In genomic region chr11:58928082-58928574, GRCh38 we compare ENCODE assay signal across 10 cellular contexts. TPM values are rescaled to one million over a fixed set of nuclear protein-coding genes. Genes with fewer than 3 reads are reported as not detected.
DNase-seq lines count a peak whose midpoint lies in the region; ATAC-seq, FAIRE-seq and TF ChIP-seq lines count a peak whose summit lies in the region.
"Had no signal": no experiment of that assay in that cellular context is flagged by ENCODE, and none has a peak within 500 bp of the region (broad histone marks: within the 10 kb centered on the region; RNA-seq: fewer than 3 reads in every experiment).

No MANE protein-coding gene starts in this region.

- H3K4me1 ChIP-seq in hepatocyte (ENCODE audit: insufficient read depth) (peaks cover 31% of the 10 kb centered on the region), pancreas (peaks cover 0 to 16% (median 0%) of the 10 kb centered on the region in 3 donors), esophagus muscularis mucosa (peaks cover 3 to 9% (median 7%) of the 10 kb centered on the region in 4 donors)

- H2AFZ ChIP-seq in hepatocyte = peak overlapping the region; percentile 16

- H3K27me3 ChIP-seq in hepatocyte (no peaks in the 10 kb centered on the region), pancreas (no peaks in the 10 kb centered on the region), esophagus muscularis mucosa (peaks cover 0 to 28% (median 0%) of the 10 kb centered on the region in 4 donors)

- H3K4me3 ChIP-seq in hepatocyte (no peak overlapping the region), pancreas (peak overlapping the region in 2 of 4 donors; percentile 32 to 34), esophagus muscularis mucosa (peak overlapping the region in 1 of 4 donors; percentile 9)

- peak overlapping the region; percentile 73 for H3K4me2 ChIP-seq in hepatocyte
- H3K4me2 ChIP-seq: KMS-11 had no signal

- peak; percentile 7 for DNase-seq in EH (ENCODE audit: low read depth)
- peak; percentile 23 for DNase-seq in RCC 7860 (ENCODE audit: low spot score)
- DNase-seq in hepatocyte (ENCODE audit: low spot score) = peak; percentile 43
- DNase-seq in pancreas = no peak
- DNase-seq in esophagus muscularis mucosa (ENCODE audit: extremely low spot score) = no peak
- DNase-seq: stimulated activated CD8-positive, alpha-beta memory T cell treated with anti-CD3 and anti-CD28 coated beads, Interleukin-4, amount 100 ng/mL, for 48 hours had no signal

- TF ChIP-seq EP300 in esophagus muscularis mucosa (IDR thresholded peaks at IDR 0.05) = no peak

- H4K20me1 ChIP-seq in hepatocyte (ENCODE audit: insufficient read depth, poor library complexity, severe bottlenecking) = no peaks in the 10 kb centered on the region

- no peak for TF ChIP-seq POLR2A in esophagus muscularis mucosa (IDR thresholded peaks at IDR 0.05; ENCODE audit: low read depth)

- peak overlapping the region; percentile 91 for H3K27ac ChIP-seq in hepatocyte
- H3K27ac ChIP-seq in pancreas = no peak overlapping the region
- no peak overlapping the region for H3K27ac ChIP-seq in esophagus muscularis mucosa (replicated peaks in 1 of 4)
- H3K27ac ChIP-seq: KMS-11 had no signal

- TF ChIP-seq CTCF in hepatocyte (IDR thresholded peaks at IDR 0.05; ENCODE audit: poor library complexity) = no peak
- no peak for TF ChIP-seq CTCF in pancreas (IDR thresholded peaks at IDR 0.05)
- TF ChIP-seq CTCF in esophagus muscularis mucosa (IDR thresholded peaks at IDR 0.05) = no peak

- ATAC-seq in pancreas (peak; percentile 14 to 26 (median 20)), HG03175 (IDR thresholded peaks at IDR 0.05; ENCODE audit: unreplicated experiment) (no peak), GM21526 (IDR thresholded peaks at IDR 0.05; ENCODE audit: low FRiP score, unreplicated experiment) (no peak), GM21786 (IDR thresholded peaks at IDR 0.05; ENCODE audit: unreplicated experiment) (no peak)

- WGBS in hepatocyte (ENCODE audit: low lambda C conversion rate, missing lambda C conversion rate) = 17% methylated on average over 6 of the region's 6 CpGs
- WGBS in pancreas, 2 donors = 18 to 22% methylated on average over 6 of the region's 6 CpGs
- WGBS in esophagus muscularis mucosa = 24% methylated on average over 6 of the region's 6 CpGs

- no peaks in the 10 kb centered on the region for H3K36me3 ChIP-seq in hepatocyte (replicated peaks; ENCODE audit: insufficient read depth, low read depth)
- no peaks in the 10 kb centered on the region for H3K36me3 ChIP-seq in pancreas
- H3K36me3 ChIP-seq in esophagus muscularis mucosa = no peaks in the 10 kb centered on the region

- no peaks in the 10 kb centered on the region for H3K9me3 ChIP-seq in hepatocyte (ENCODE audit: low read depth)
- no peaks in the 10 kb centered on the region for H3K9me3 ChIP-seq in pancreas
- no peaks in the 10 kb centered on the region for H3K9me3 ChIP-seq in esophagus muscularis mucosa

- H3K9me2 ChIP-seq in hepatocyte (replicated peaks; ENCODE audit: insufficient read depth) = no peaks in the 10 kb centered on the region

- FAIRE-seq in RCC 7860 (lab: Jason Lieb, UNC) = no peak
- FAIRE-seq in pancreas (lab: Jason Lieb, UNC) = no peak

- peaks cover 3% of the 10 kb centered on the region for H3K79me2 ChIP-seq in hepatocyte

- intact Hi-C loops in pancreas (cut with DNase I) = no loop called here
- intact Hi-C loops in esophagus muscularis mucosa (cut with DNase I) = no loop called here

RNA-seq across cellular contexts. Expression of gene GLYATL1, which starts 11.2 kb away (rescaled TPM):
- total RNA-seq in hepatocyte = 34.1 and 46.7 TPM in 2 replicates
- polyA plus RNA-seq in hepatocyte = 2.6 and 6.9 TPM in 2 replicates
- total RNA-seq in pancreas = 1 to 10 TPM in 2 of 6 donors, under 1 TPM in 4; 0.19 to 2.7 (median 0.66) TPM
- polyA plus RNA-seq in pancreas = under 1 TPM; 0.23 to 0.33 TPM
- total RNA-seq in esophagus muscularis mucosa = not detected

Comparison
In these comparisons a context has a peak if more than half of its experiments do, and no peak if none do; other contexts are left out.
1. DNase-seq: peak in EH (single experiment), RCC 7860 (single experiment) and hepatocyte (single experiment); none in pancreas (0 of 6) and esophagus muscularis mucosa (single experiment).
2. ATAC-seq: peak in pancreas (4 of 4); none in HG03175 (single experiment), GM21526 (single experiment) and GM21786 (single experiment).